ENCODE assay signal across 9 cellular contexts in the genomic region with DNA sequence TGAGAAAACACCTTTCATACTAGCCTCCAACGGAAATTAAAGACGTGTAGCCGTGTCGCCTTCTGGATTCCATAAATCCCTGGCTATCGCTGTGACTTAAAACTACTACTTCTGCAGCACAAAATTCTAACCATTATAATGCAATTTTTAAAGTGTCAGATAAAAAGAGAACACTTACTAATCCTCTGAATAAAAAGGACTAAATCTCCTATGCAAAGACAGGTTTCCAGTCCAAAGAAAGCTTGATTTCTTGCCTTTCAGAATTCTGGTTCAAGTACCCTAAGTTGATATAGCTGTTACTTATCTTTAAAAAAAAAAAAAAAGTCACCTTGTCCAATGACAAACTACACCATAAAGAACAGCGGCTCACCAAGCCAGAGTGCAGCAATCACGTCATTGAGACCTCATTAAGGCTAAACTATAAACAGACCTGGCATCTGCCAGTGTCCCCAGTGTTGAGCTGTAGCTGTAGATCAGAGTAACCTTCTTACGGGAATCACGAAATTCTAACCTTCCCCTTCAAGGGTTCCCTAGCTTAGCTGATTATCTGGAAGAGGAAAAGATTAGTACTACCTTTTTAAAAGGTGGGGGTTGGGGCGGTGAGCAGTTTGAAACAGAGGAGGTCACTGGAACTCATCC. TPM values are rescaled to one million over a fixed set of nuclear protein-coding genes. Genes with fewer than 3 reads are reported as not detected.
DNase-seq lines count a peak whose midpoint lies in the region; ATAC-seq and TF ChIP-seq lines count a peak whose summit lies in the region.
"Had no signal": no experiment of that assay in that cellular context is flagged by ENCODE, and none has a peak within 500 bp of the region (broad histone marks: within the 10 kb centered on the region; RNA-seq: fewer than 3 reads in every experiment).

No MANE protein-coding gene starts in this region.

- CTCF ChIA-PET in CD8-positive, alpha-beta T cell (lab: Charles Lee): interaction anchor here (0.6 to 2.0 kb wide), 4 partner anchors 10 to 229 kb away, joined by 3 to 9 read pairs (median 4); no protein-coding TSS in a partner anchor

- no peak overlapping the region for H3K4me3 ChIP-seq in CD8-positive, alpha-beta T cell (ENCODE audit: low read depth, low read length)
- peak overlapping the region in 1 of 2 experiments; percentile 100 for H3K4me3 ChIP-seq in mesenchymal stem cell (ENCODE audit: insufficient read depth in 1 of 2, low read depth in 1 of 2, low read length in 2 of 2)

- no peak overlapping the region for H2BK12ac ChIP-seq in mesenchymal stem cell (ENCODE audit: low read length in 2 of 2)

- no peak for DNase-seq in CD8-positive, alpha-beta T cell
- DNase-seq in NCI-H2081 (lab: John Stamatoyannopoulos, UW) (peak; percentile 40 to 75), mesenchymal stem cell (peak; percentile 57), SKM-1 treated with dmso at 0.1 percent for 144 hours (lab: John Stamatoyannopoulos, UW; ENCODE audit: unreplicated experiment) (no peak), NCI-H2196 treated with DMSO at 0.1 percent for 48 hours (lab: John Stamatoyannopoulos, UW; ENCODE audit: unreplicated experiment) (no peak), NCI-H226 (no peak)

- POLR2A ChIA-PET in CD8-positive, alpha-beta T cell (lab: Charles Lee): interaction anchor here (1.5 kb wide), 1 partner anchor 120 kb away, joined by 3 read pairs; no protein-coding TSS in a partner anchor

- peaks cover 11% of the 10 kb centered on the region for H3K4me1 ChIP-seq in CD8-positive, alpha-beta T cell (ENCODE audit: insufficient read depth, low read length)
- peaks cover 9% of the 10 kb centered on the region for H3K4me1 ChIP-seq in mesenchymal stem cell (ENCODE audit: control insufficient read depth, insufficient read depth, low read depth, low read length)

- no peak overlapping the region for H3K27ac ChIP-seq in CD8-positive, alpha-beta T cell (ENCODE audit: low read depth, low read length)
- H3K27ac ChIP-seq in mesenchymal stem cell (ENCODE audit: low read length, poor library complexity, severe bottlenecking): no peak overlapping the region

- H3K27me3 Mint-ChIP-seq in CD8-positive, alpha-beta T cell (ENCODE audit: low read depth): peaks cover 2% of the 10 kb centered on the region
- H3K27me3 Mint-ChIP-seq in activated T-helper 17 cell treated with anti-CD3 and anti-CD28 coated beads, Interleukin-2, amount 50 U/mL, for 72 hours: peaks cover 4% of the 10 kb centered on the region

- H3K27me3 ChIP-seq in CD8-positive, alpha-beta T cell (ENCODE audit: insufficient read depth, low read length): no peaks in the 10 kb centered on the region
- no peaks in the 10 kb centered on the region for H3K27me3 ChIP-seq in mesenchymal stem cell (ENCODE audit: control insufficient read depth in 1 of 2, insufficient read depth in 1 of 2, low read length in 2 of 2)

- no peak overlapping the region for H3K23ac ChIP-seq in mesenchymal stem cell (ENCODE audit: low read length in 2 of 2)

- no peak overlapping the region for H2BK5ac ChIP-seq in mesenchymal stem cell (ENCODE audit: low read depth, low read length, poor library complexity, severe bottlenecking)

- intact Hi-C loops in CD8-positive, alpha-beta T cell (cut with DNase I, micrococcal nuclease): loop anchor here (2.0 to 10.0 kb wide), 11 partner anchors 119 to 1929 kb away; a partner anchor contains a TSS

- no peak overlapping the region for H3K18ac ChIP-seq in mesenchymal stem cell (ENCODE audit: low read depth in 1 of 2, low read length in 2 of 2)

- H3K9me3 Mint-ChIP-seq in CD8-positive, alpha-beta T cell: no peaks in the 10 kb centered on the region
- no peaks in the 10 kb centered on the region for H3K9me3 Mint-ChIP-seq in activated T-helper 17 cell treated with anti-CD3 and anti-CD28 coated beads, Interleukin-2, amount 50 U/mL, for 72 hours

- no peak overlapping the region for H4K91ac ChIP-seq in mesenchymal stem cell (ENCODE audit: low read length)

- no peaks in the 10 kb centered on the region for H3K36me3 ChIP-seq in CD8-positive, alpha-beta T cell (ENCODE audit: insufficient read depth, low read length)
- peaks cover under 1 to 30% of the 10 kb centered on the region in 2 experiments for H3K36me3 ChIP-seq in mesenchymal stem cell (ENCODE audit: control insufficient read depth in 1 of 2, insufficient read depth in 2 of 2, low read depth in 1 of 2, low read length in 2 of 2)

- H3K14ac ChIP-seq in mesenchymal stem cell (ENCODE audit: low read length in 2 of 2): no peak overlapping the region

- no peak overlapping the region for H2AK5ac ChIP-seq in mesenchymal stem cell (ENCODE audit: low read length, severe bottlenecking)

- peak overlapping the region; percentile 99 for H3K4me3 Mint-ChIP-seq in CD8-positive, alpha-beta T cell
- H3K4me3 Mint-ChIP-seq in activated T-helper 17 cell treated with anti-CD3 and anti-CD28 coated beads, Interleukin-2, amount 50 U/mL, for 72 hours: peak overlapping the region; percentile 100

- no peak overlapping the region for H2BK120ac ChIP-seq in mesenchymal stem cell (ENCODE audit: low read depth, low read length)

- H3K4ac ChIP-seq in mesenchymal stem cell (ENCODE audit: low read depth in 1 of 2, low read length in 2 of 2): no peak overlapping the region

- H3K79me1 ChIP-seq in mesenchymal stem cell (replicated peaks; ENCODE audit: low read length, poor library complexity, severe bottlenecking): peaks cover 26% of the 10 kb centered on the region

- no peak overlapping the region for H3K4me2 ChIP-seq in mesenchymal stem cell (ENCODE audit: low read length, poor library complexity, severe bottlenecking)

- H4K8ac ChIP-seq in mesenchymal stem cell (ENCODE audit: low read length): no peak overlapping the region

- 79% methylated on average over 7 of the region's 10 CpGs for WGBS in mesenchymal stem cell

- H3K27ac Mint-ChIP-seq in CD8-positive, alpha-beta T cell: no peak overlapping the region
- peak overlapping the region; percentile 19 for H3K27ac Mint-ChIP-seq in activated T-helper 17 cell treated with anti-CD3 and anti-CD28 coated beads, Interleukin-2, amount 50 U/mL, for 72 hours

- peak overlapping the region; percentile 23 for H3K9ac ChIP-seq in mesenchymal stem cell (ENCODE audit: low read length)

- H2BK15ac ChIP-seq in mesenchymal stem cell (ENCODE audit: low read depth, poor library complexity, severe bottlenecking): no peak overlapping the region

- H3K4me1 Mint-ChIP-seq in CD8-positive, alpha-beta T cell (ENCODE audit: low read depth): peaks cover 32% of the 10 kb centered on the region
- peaks cover 13% of the 10 kb centered on the region for H3K4me1 Mint-ChIP-seq in activated T-helper 17 cell treated with anti-CD3 and anti-CD28 coated beads, Interleukin-2, amount 50 U/mL, for 72 hours

- TF ChIP-seq CTCF in CD8-positive, alpha-beta T cell (IDR thresholded peaks at IDR 0.05): no peak

- peaks cover 35% of the 10 kb centered on the region for H3K36me3 Mint-ChIP-seq in CD8-positive, alpha-beta T cell
- H3K36me3 Mint-ChIP-seq in activated T-helper 17 cell treated with anti-CD3 and anti-CD28 coated beads, Interleukin-2, amount 50 U/mL, for 72 hours (ENCODE audit: low read depth): peaks cover 29% of the 10 kb centered on the region

- no peak overlapping the region for H2AFZ ChIP-seq in mesenchymal stem cell (ENCODE audit: low read depth, low read length)

- no peak for ATAC-seq in CD8-positive, alpha-beta T cell
- no peak for ATAC-seq in activated T-helper 17 cell treated with anti-CD3 and anti-CD28 coated beads, Interleukin-2, amount 50 U/mL, for 72 hours (replicated peaks)
- ATAC-seq in GM19351 (IDR thresholded peaks at IDR 0.05; ENCODE audit: unreplicated experiment): no peak
- ATAC-seq: sciatic nerve had no signal

- no peaks in the 10 kb centered on the region for H3K9me3 ChIP-seq in CD8-positive, alpha-beta T cell (ENCODE audit: low read length)
- H3K9me3 ChIP-seq in mesenchymal stem cell (ENCODE audit: control insufficient read depth, low read length): no peaks in the 10 kb centered on the region

RNA-seq across cellular contexts. Expression of a gene that starts 2.2 kb away (rescaled TPM):
- 1 to 10 TPM; 7.4 to 8.3 TPM for total RNA-seq in CD8-positive, alpha-beta T cell
- total RNA-seq in activated T-helper 17 cell treated with anti-CD3 and anti-CD28 coated beads, Interleukin-2, amount 50 U/mL, for 72 hours: 10 to 100 TPM in 1 of 2 donors, 1 to 10 TPM in 1; 9.1 to 14.8 TPM
- polyA plus RNA-seq in mesenchymal stem cell (2013, experiment 1 of 2): 14.0 TPM
- 13.5 TPM for polyA plus RNA-seq in mesenchymal stem cell (2013, experiment 2 of 2)

RNA-seq across cellular contexts. Expression of a gene that starts 16.0 kb away (rescaled TPM):
- not detected for total RNA-seq in CD8-positive, alpha-beta T cell
- total RNA-seq in activated T-helper 17 cell treated with anti-CD3 and anti-CD28 coated beads, Interleukin-2, amount 50 U/mL, for 72 hours: not detected
- polyA plus RNA-seq in mesenchymal stem cell (2013, experiment 1 of 2): not detected
- polyA plus RNA-seq in mesenchymal stem cell (2013, experiment 2 of 2): not detected
- total RNA-seq: sciatic nerve had no signal

RNA-seq across cellular contexts. Expression of a gene that starts 37.3 kb away (rescaled TPM):
- not detected for total RNA-seq in CD8-positive, alpha-beta T cell
- total RNA-seq in activated T-helper 17 cell treated with anti-CD3 and anti-CD28 coated beads, Interleukin-2, amount 50 U/mL, for 72 hours: not detected
- not detected for polyA plus RNA-seq in mesenchymal stem cell (2013, experiment 1 of 2)
- polyA plus RNA-seq in mesenchymal stem cell (2013, experiment 2 of 2): not detected
- total RNA-seq: sciatic nerve had no signal

Comparison
In these comparisons a context has a peak if more than half of its experiments do, and no peak if none do; other contexts are left out.
1. DNase-seq: peak in NCI-H2081 (2 of 2) and mesenchymal stem cell (single experiment); none in CD8-positive, alpha-beta T cell (0 of 7), SKM-1 treated with dmso at 0.1 percent for 144 hours (single experiment), NCI-H2196 treated with DMSO at 0.1 percent for 48 hours (single experiment) and NCI-H226 (single experiment).